Comparison of ENCODE assay signal across 8 cellular contexts in the genomic region with DNA sequence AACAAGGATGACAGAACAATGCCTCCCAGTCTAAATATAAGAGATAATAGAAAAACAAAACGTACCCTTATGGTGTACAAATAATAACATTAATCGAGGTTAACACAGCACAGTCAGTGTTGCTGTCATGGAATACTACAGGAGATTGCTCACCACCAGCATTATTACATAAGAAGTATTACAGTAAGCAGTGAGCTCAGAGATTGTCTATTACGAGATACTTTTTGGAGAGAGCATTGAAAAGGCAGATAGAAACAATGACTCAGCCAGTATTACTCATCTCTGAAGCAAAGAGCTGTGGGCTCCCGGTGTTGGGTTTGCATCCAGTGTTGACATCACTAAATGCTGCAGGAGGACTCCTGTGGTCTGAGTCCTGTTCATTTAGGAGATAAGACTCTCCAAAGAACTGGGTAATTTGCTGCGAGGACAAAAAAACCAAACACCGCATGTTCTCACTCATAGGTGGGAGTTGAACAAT.
DNase-seq lines count a peak whose midpoint lies in the region; ATAC-seq and TF ChIP-seq lines count a peak whose summit lies in the region.

No MANE protein-coding gene starts in this region.

- POLR2A ChIA-PET in GM10248 (lab: Yijun Ruan, JAX) = no interaction called here

- TF ChIP-seq CTCF in GM10248 (IDR thresholded peaks at IDR 0.05; ENCODE audit: control extremely low read depth, extremely low read depth, low read depth, missing control alignments) = no peak
- TF ChIP-seq CTCF in brain microvascular endothelial cell (IDR thresholded peaks at IDR 0.05; ENCODE audit: low read depth, low read length, missing control alignments) = no peak
- no peak for TF ChIP-seq CTCF in ovary (IDR thresholded peaks at IDR 0.05)

- in situ Hi-C loops in brain microvascular endothelial cell (cut with HindIII; ENCODE audit: low pct_ligation_motif_present, low sequenced_read_pairs) = no loop called here

- H3K27me3 ChIP-seq in brain microvascular endothelial cell (replicated peaks) (no peaks in the 10 kb centered on the region), ovary (no peaks in the 10 kb centered on the region)

- H3K27ac ChIP-seq in brain microvascular endothelial cell = peak overlapping the region; percentile 59
- no peak overlapping the region for H3K27ac ChIP-seq in ovary

- H3K4me1 ChIP-seq in ovary (ENCODE audit: insufficient read depth) = peaks cover 4% of the 10 kb centered on the region

- no peak for TF ChIP-seq EP300 in ovary (IDR thresholded peaks at IDR 0.05)

- intact Hi-C loops in ovary (cut with DNase I) (no loop called here), posterior vena cava (cut with DNase I) (no loop called here)

- DNase-seq in GM10248 (ENCODE audit: extremely low spot score) (peak; percentile 66), HPDE6-E6E7 (ENCODE audit: extremely low spot score) (peak; percentile 3), brain microvascular endothelial cell (peak; percentile 98), ovary (peak; percentile 32 to 71 (median 53)), NCI-H2107 (lab: John Stamatoyannopoulos, UW) (no peak), posterior vena cava (ENCODE audit: low spot score) (no peak)
- no peak for DNase-seq in activated effector memory CD4-positive, alpha-beta T cell treated with Interleukin-2 at 50 U/mL for 16 hours

- H3K4me3 ChIP-seq in brain microvascular endothelial cell (ENCODE audit: low read depth, low read length) (no peak overlapping the region), ovary (no peak overlapping the region)

- no peaks in the 10 kb centered on the region for H3K36me3 ChIP-seq in brain microvascular endothelial cell (replicated peaks)
- no peaks in the 10 kb centered on the region for H3K36me3 ChIP-seq in ovary

- H3K9me3 ChIP-seq in ovary = no peaks in the 10 kb centered on the region

- TF ChIP-seq POLR2A in ovary (IDR thresholded peaks at IDR 0.05) = no peak

- 3 to 14% (median 10%) methylated on average over 6 of the region's 6 CpGs for WGBS in ovary, 3 donors

- peak; percentile 47 for ATAC-seq in GM21447 (IDR thresholded peaks at IDR 0.05; ENCODE audit: unreplicated experiment)

- CTCF ChIA-PET in GM10248 (lab: Yijun Ruan, JAX) = no interaction called here

Comparison
In these comparisons a context has a peak if more than half of its experiments do, and no peak if none do; other contexts are left out.
1. DNase-seq: peak in GM10248 (single experiment), HPDE6-E6E7 (single experiment), brain microvascular endothelial cell (single experiment) and ovary (5 of 5); none in NCI-H2107 (single experiment), activated effector memory CD4-positive, alpha-beta T cell treated with Interleukin-2 at 50 U/mL for 16 hours (single experiment) and posterior vena cava (single experiment).